Comparison of ENCODE assay signal across 21 cellular contexts in genomic region chr3:152360303-152360702, GRCh38.
DNase-seq lines count a peak whose midpoint lies in the region; ATAC-seq and TF ChIP-seq lines count a peak whose summit lies in the region.
"Had no signal": no experiment of that assay in that cellular context is flagged by ENCODE, and none has a peak within 500 bp of the region (broad histone marks: within the 10 kb centered on the region; RNA-seq: fewer than 3 reads in every experiment).

No MANE protein-coding gene starts in this region.

- TF ChIP-seq POLR2A in breast epithelium (IDR thresholded peaks at IDR 0.05) = no peak
- TF ChIP-seq POLR2A in suprapubic skin (IDR thresholded peaks at IDR 0.05) = no peak

- no peak overlapping the region for H2BK5ac ChIP-seq in mesenchymal stem cell (ENCODE audit: low read depth, low read length, poor library complexity, severe bottlenecking)

- no peak overlapping the region for H2BK15ac ChIP-seq in mesenchymal stem cell (ENCODE audit: low read depth, poor library complexity, severe bottlenecking)

- peak overlapping the region; percentile 25 for H3K27ac ChIP-seq in mammary epithelial cell (ENCODE audit: insufficient read depth, low read depth, low read length)
- H3K27ac ChIP-seq in breast epithelium = peak overlapping the region in 1 of 2 donors; percentile 26
- peak overlapping the region; percentile 8 for H3K27ac ChIP-seq in mesenchymal stem cell (ENCODE audit: low read length, poor library complexity, severe bottlenecking)
- peak overlapping the region; percentile 5 for H3K27ac ChIP-seq in suprapubic skin
- H3K27ac ChIP-seq: parathyroid adenoma, Peyer's patch, testis had no signal

- in situ Hi-C loops in mammary epithelial cell (cut with MboI; ENCODE audit: low sequenced_read_pairs in 2 of 2) = no loop called here

- no peak overlapping the region for H3K23ac ChIP-seq in mesenchymal stem cell (ENCODE audit: low read length in 2 of 2)

- H3K14ac ChIP-seq in mesenchymal stem cell (ENCODE audit: low read length in 2 of 2) = no peak overlapping the region

- no peaks in the 10 kb centered on the region for H3K9me3 ChIP-seq in mammary epithelial cell (replicated peaks; ENCODE audit: insufficient read depth, low read length)
- no peaks in the 10 kb centered on the region for H3K9me3 ChIP-seq in breast epithelium
- no peaks in the 10 kb centered on the region for H3K9me3 ChIP-seq in mesenchymal stem cell (ENCODE audit: control insufficient read depth, low read length)
- no peaks in the 10 kb centered on the region for H3K9me3 ChIP-seq in suprapubic skin
- H3K9me3 ChIP-seq: HAP-1, Peyer's patch, testis had no signal

- H3K4me2 ChIP-seq in mammary epithelial cell (ENCODE audit: insufficient read depth, low read depth, low read length) (peak overlapping the region; percentile 13), mesenchymal stem cell (ENCODE audit: low read length, poor library complexity, severe bottlenecking) (no peak overlapping the region)

- no peak overlapping the region for H3K18ac ChIP-seq in mesenchymal stem cell (ENCODE audit: low read depth in 1 of 2, low read length in 2 of 2)

- no peak overlapping the region for H2BK12ac ChIP-seq in mesenchymal stem cell (ENCODE audit: low read length in 2 of 2)

- H3K4me1 ChIP-seq in mammary epithelial cell (ENCODE audit: insufficient read depth, low read length) (peaks cover 18% of the 10 kb centered on the region), breast epithelium (peaks cover 0 to 14% of the 10 kb centered on the region in 2 donors), mesenchymal stem cell (ENCODE audit: control insufficient read depth, insufficient read depth, low read depth, low read length) (peaks cover 4% of the 10 kb centered on the region), suprapubic skin (peaks cover 54% of the 10 kb centered on the region)
- H3K4me1 ChIP-seq: parathyroid adenoma, testis had no signal

- H3K36me3 ChIP-seq in mammary epithelial cell (ENCODE audit: insufficient read depth, low read length) (no peaks in the 10 kb centered on the region), breast epithelium (no peaks in the 10 kb centered on the region), mesenchymal stem cell (ENCODE audit: control insufficient read depth in 1 of 2, insufficient read depth in 2 of 2, low read depth in 1 of 2, low read length in 2 of 2) (peaks cover 0 to 7% of the 10 kb centered on the region in 2 experiments), suprapubic skin (no peaks in the 10 kb centered on the region)
- H3K36me3 ChIP-seq: HAP-1, Peyer's patch had no signal

- H4K8ac ChIP-seq in mesenchymal stem cell (ENCODE audit: low read length) = no peak overlapping the region

- no peaks in the 10 kb centered on the region for H3K27me3 Mint-ChIP-seq in WTC11 (ENCODE audit: low read depth)

- no peak overlapping the region for H3K4me3 Mint-ChIP-seq in WTC11

- H3K4me3 ChIP-seq in mammary epithelial cell (replicated peaks in 1 of 3; ENCODE audit: insufficient read depth in 1 of 3, low read depth in 2 of 3, low read length in 3 of 3) (no peak overlapping the region), breast epithelium (no peak overlapping the region), mesenchymal stem cell (ENCODE audit: insufficient read depth in 1 of 2, low read depth in 1 of 2, low read length in 2 of 2) (no peak overlapping the region), suprapubic skin (no peak overlapping the region)
- H3K4me3 ChIP-seq: HAP-1, Peyer's patch, testis had no signal

- TF ChIP-seq CTCF in mammary epithelial cell (conservative IDR thresholded peaks at IDR 0.05 in 1 of 2, IDR thresholded peaks at IDR 0.05 in 1 of 2; ENCODE audit: extremely low read depth in 1 of 2, insufficient read depth in 1 of 2, low read depth in 1 of 2, low read length in 2 of 2) (no peak), breast epithelium (IDR thresholded peaks at IDR 0.05) (no peak), WTC11 (IDR thresholded peaks at IDR 0.05) (no peak), suprapubic skin (IDR thresholded peaks at IDR 0.05) (no peak)

- H4K91ac ChIP-seq in mesenchymal stem cell (ENCODE audit: low read length) = no peak overlapping the region

- H4K20me1 ChIP-seq in mammary epithelial cell (ENCODE audit: insufficient read depth, low read length) = no peaks in the 10 kb centered on the region

- H3K27me3 ChIP-seq in mammary epithelial cell (ENCODE audit: insufficient read depth, low read length) (no peaks in the 10 kb centered on the region), breast epithelium (no peaks in the 10 kb centered on the region), mesenchymal stem cell (ENCODE audit: control insufficient read depth in 1 of 2, insufficient read depth in 1 of 2, low read length in 2 of 2) (no peaks in the 10 kb centered on the region), suprapubic skin (no peaks in the 10 kb centered on the region)
- H3K27me3 ChIP-seq: Peyer's patch, testis had no signal

- no peak for TF ChIP-seq EP300 in suprapubic skin (IDR thresholded peaks at IDR 0.05)

- peak overlapping the region; percentile 66; the same call in 1 of the 2 replicates for H3K27ac Mint-ChIP-seq in WTC11

- CTCF ChIA-PET in mammary epithelial cell (lab: Charles Lee; ENCODE audit: low non-redundant PET) (no interaction called here), WTC11 (lab: Charles Lee) (no interaction called here)

- peaks cover 19% of the 10 kb centered on the region for H3K4me1 Mint-ChIP-seq in WTC11

- ATAC-seq in WTC11 (no peak), GM21381 (IDR thresholded peaks at IDR 0.05; ENCODE audit: unreplicated experiment) (no peak)
- ATAC-seq: left ventricle myocardium superior had no signal

- dilution Hi-C loops in mammary epithelial cell (cut with HindIII; ENCODE audit: low sequenced_read_pairs) = no loop called here

- intact Hi-C loops in mammary epithelial cell (cut with micrococcal nuclease) = no loop called here
- intact Hi-C loops in breast epithelium (cut with DNase I; ENCODE audit: low total_unique reads) = no loop called here
- intact Hi-C loops in head of caudate nucleus (cut with DNase I) = no loop called here

- WGBS in mammary epithelial cell (ENCODE audit: low coverage, missing lambda C conversion rate) = 47% methylated on average over 2 of the region's 2 CpGs
- WGBS in mesenchymal stem cell = no CpG with 5 or more reads among the region's 2 CpGs
- WGBS in suprapubic skin = 43% methylated on average over 2 of the region's 2 CpGs

- H3K79me1 ChIP-seq in mesenchymal stem cell (replicated peaks; ENCODE audit: low read length, poor library complexity, severe bottlenecking) = peaks cover 6% of the 10 kb centered on the region

- H2AK5ac ChIP-seq in mesenchymal stem cell (ENCODE audit: low read length, severe bottlenecking) = no peak overlapping the region

- no peak overlapping the region for H3K4ac ChIP-seq in mesenchymal stem cell (ENCODE audit: low read depth in 1 of 2, low read length in 2 of 2)

- H3K79me2 ChIP-seq in mammary epithelial cell (ENCODE audit: insufficient read depth, low read length) = peaks cover 67% of the 10 kb centered on the region

- DNase-seq in mammary epithelial cell (no peak), breast epithelium (ENCODE audit: low spot score in 2 of 2) (no peak), WTC11 (ENCODE audit: low spot score) (no peak), mesenchymal stem cell (no peak), suprapubic skin (ENCODE audit: low spot score in 2 of 2) (no peak), head of caudate nucleus (no peak), AG20443 (ENCODE audit: low spot score) (no peak)
- DNase-seq: activated CD8-positive, alpha-beta memory T cell treated with anti-CD3 and anti-CD28 coated beads for 24 hours; activated effector memory CD4-positive, alpha-beta T cell treated with anti-CD3 and anti-CD28 coated beads, Interleukin-2, amount 50 U/mL, for 16 hours; cortex of kidney; foreskin melanocyte; left ventricle myocardium superior; NCI-H1105; NCI-H2171; NCI-H748 treated with DMSO at 0.1 percent for 48 hours; Peyer's patch; stimulated activated CD4-positive, alpha-beta T cell treated with anti-CD3 and anti-CD28 coated beads, Interleukin-2, amount 100 ng/mL, for 24 hours; testis had no signal

- H3K36me3 Mint-ChIP-seq in WTC11 = no peaks in the 10 kb centered on the region

- POLR2A ChIA-PET in WTC11 (lab: Charles Lee) = no interaction called here

- no peak overlapping the region for H3K9ac ChIP-seq in mammary epithelial cell (ENCODE audit: insufficient read depth, low read length)
- no peak overlapping the region for H3K9ac ChIP-seq in mesenchymal stem cell (ENCODE audit: low read length)
- H3K9ac ChIP-seq: parathyroid adenoma had no signal

- no TSS peak for BruUV-seq in mammary epithelial cell (replicated peaks; lab: Mats Ljungman, UMichigan)

- H2BK120ac ChIP-seq in mesenchymal stem cell (ENCODE audit: low read depth, low read length) = no peak overlapping the region

- no peak overlapping the region for H2AFZ ChIP-seq in mammary epithelial cell (ENCODE audit: low read depth, low read length)
- H2AFZ ChIP-seq in mesenchymal stem cell (ENCODE audit: low read depth, low read length) = no peak overlapping the region
- H2AFZ ChIP-seq: parathyroid adenoma had no signal

- no peaks in the 10 kb centered on the region for H3K9me3 Mint-ChIP-seq in WTC11

TF ChIP-seq in WTC11, 78 proteins besides CTCF, POLR2A, EP300 and RAD21 (continues in another document):
- TF ChIP-seq NFE2L1 (CRISPR knock-in tag; IDR thresholded peaks at IDR 0.05) (no peak), PREB (CRISPR knock-in tag; IDR thresholded peaks at IDR 0.05; ENCODE audit: borderline replicate concordance) (no peak), CDX4 (CRISPR knock-in tag; IDR thresholded peaks at IDR 0.05; ENCODE audit: borderline replicate concordance) (no peak), ZMAT4 (CRISPR knock-in tag; IDR thresholded peaks at IDR 0.05) (no peak), ZNF219 (CRISPR knock-in tag; IDR thresholded peaks at IDR 0.05; ENCODE audit: borderline replicate concordance) (no peak)
